8 cellular contexts compared by ENCODE assay signal in the genomic region with DNA sequence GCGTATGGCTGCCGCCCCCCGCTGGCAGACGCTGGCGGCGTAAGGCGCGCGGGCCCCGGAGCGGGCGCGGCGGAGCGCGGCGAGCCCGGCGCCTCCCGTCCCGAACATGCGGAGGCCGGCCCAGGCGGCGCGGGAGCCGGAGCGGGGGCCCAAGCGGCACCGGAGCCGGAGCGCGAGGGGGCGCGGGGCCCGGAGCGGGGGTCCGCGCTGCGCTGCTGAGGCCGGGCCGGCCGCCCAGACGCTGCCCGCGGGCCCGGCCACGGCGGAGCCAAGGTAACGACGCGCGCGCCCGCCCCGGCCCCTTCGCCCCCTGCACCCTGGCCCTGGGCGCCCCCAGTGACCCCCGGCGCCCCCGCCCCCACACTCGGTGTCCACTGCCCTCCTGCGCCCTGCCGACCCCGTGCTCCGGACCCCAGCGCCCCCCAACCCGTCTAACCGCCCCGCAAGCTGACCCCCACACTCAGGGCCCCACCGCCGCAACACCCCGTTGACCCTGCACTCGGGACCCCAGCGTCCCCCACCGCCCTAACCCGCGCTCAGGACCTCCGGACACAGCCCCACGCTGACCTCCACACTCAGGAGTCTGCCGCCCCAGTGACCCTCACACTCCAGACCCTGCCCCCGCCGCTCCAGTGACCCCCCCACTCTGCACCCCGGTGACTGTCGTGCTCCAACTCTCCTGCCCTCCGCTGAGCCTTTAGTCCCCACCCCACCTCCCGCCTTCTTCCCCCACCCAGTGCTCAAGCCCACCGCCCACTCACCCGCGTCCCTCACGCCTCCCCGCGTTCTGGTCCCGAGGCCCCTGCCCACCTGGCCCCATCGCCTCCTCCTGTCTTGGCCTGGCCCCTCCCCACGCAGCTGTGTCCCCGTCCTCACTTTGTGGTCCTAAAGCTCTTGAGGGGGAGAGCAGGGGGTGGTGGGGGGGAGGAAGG. TPM values are rescaled to one million over a fixed set of nuclear protein-coding genes. Genes with fewer than 3 reads are reported as not detected.
DNase-seq lines count a peak whose midpoint lies in the region; ATAC-seq and TF ChIP-seq lines count a peak whose summit lies in the region.

TSS of gene CSNK1G2 (plus strand) at position 27 of the 932 bp plus-strand sequence. CDS start 28,601 bp downstream, outside the sequence.

- H3K36me3 ChIP-seq in body of pancreas (replicated peaks in 1 of 2; ENCODE audit: insufficient read depth in 1 of 2, low read depth in 2 of 2) = no peaks in the 10 kb centered on the region

- peak within 1 kb of the TSS; percentile 75 to 97 (median 86) for H3K27ac ChIP-seq in body of pancreas

- H3K27me3 Mint-ChIP-seq in activated CD4-positive, alpha-beta T cell treated with anti-CD3 and anti-CD28 coated beads for 36 hours = no peaks in the 10 kb centered on the region

- peaks cover 30% of the 10 kb centered on the region for H3K4me1 Mint-ChIP-seq in activated CD4-positive, alpha-beta T cell treated with anti-CD3 and anti-CD28 coated beads for 36 hours

- no peaks in the 10 kb centered on the region for H3K9me3 Mint-ChIP-seq in activated CD4-positive, alpha-beta T cell treated with anti-CD3 and anti-CD28 coated beads for 36 hours (ENCODE audit: low read depth)

- POLR2A ChIA-PET in activated CD4-positive, alpha-beta T cell treated with anti-CD3 and anti-CD28 coated beads for 36 hours (lab: Charles Lee) = no interaction called here

- intact Hi-C loops in activated CD4-positive, alpha-beta T cell treated with anti-CD3 and anti-CD28 coated beads for 36 hours (cut with DNase I, micrococcal nuclease) = loop anchor here in 1 of 2 experiments (1.0 to 2.0 kb wide), 7 partner anchors 73 to 843 kb away; partner anchors contain the start of genes ATP8B3, BTBD2, IZUMO4 and MOB3A
- intact Hi-C loops in body of pancreas (cut with DNase I) (no loop called here), left colon (cut with DNase I, micrococcal nuclease) (no loop called here)

- H3K4me3 Mint-ChIP-seq in activated CD4-positive, alpha-beta T cell treated with anti-CD3 and anti-CD28 coated beads for 36 hours = peak within 1 kb of the TSS; percentile 93

- TF ChIP-seq POLR2A in body of pancreas (IDR thresholded peaks at IDR 0.05) = no peak

- H3K9me3 ChIP-seq in body of pancreas = no peaks in the 10 kb centered on the region

- CTCF ChIA-PET in activated CD4-positive, alpha-beta T cell treated with anti-CD3 and anti-CD28 coated beads for 36 hours (lab: Charles Lee) = no interaction called here

- H3K4me1 ChIP-seq in body of pancreas = peaks cover 33% of the 10 kb centered on the region

- DNase-seq in activated CD4-positive, alpha-beta T cell treated with anti-CD3 and anti-CD28 coated beads for 36 hours = no peak
- DNase-seq in activated CD4-positive, alpha-beta T cell treated with anti-CD3 and anti-CD28 coated beads for 1 hour = no peak
- DNase-seq in LHCN-M2 (ENCODE audit: low read depth) (no peak), body of pancreas (peak in 1 of 4 donors; percentile 37), left colon (peak; percentile 47 to 54), NCI-H1694 treated with DMSO at 0.1 percent for 48 hours (lab: John Stamatoyannopoulos, UW) (no peak), glomerular visceral epithelial cell (ENCODE audit: extremely low spot score) (no peak)

- WGBS in body of pancreas, 2 donors = 0% methylated on average over 6 to 81 of the region's 97 CpGs

- TF ChIP-seq CTCF in body of pancreas (IDR thresholded peaks at IDR 0.05) (peak in 3 of 7 experiments; percentile 31 to 69 (median 64)), subcutaneous adipose tissue (IDR thresholded peaks at IDR 0.05; ENCODE audit: low read depth) (no peak)

- peak within 1 kb of the TSS; percentile 91 for H3K27ac Mint-ChIP-seq in activated CD4-positive, alpha-beta T cell treated with anti-CD3 and anti-CD28 coated beads for 36 hours

- H3K27me3 ChIP-seq in body of pancreas = no peaks in the 10 kb centered on the region

- peak within 1 kb of the TSS; percentile 52 to 72 for H3K4me3 ChIP-seq in body of pancreas

- ATAC-seq in activated CD4-positive, alpha-beta T cell treated with anti-CD3 and anti-CD28 coated beads for 36 hours = peak; percentile 55
- ATAC-seq in body of pancreas (peak; percentile 9), left colon (peak; percentile 3)

- peaks cover 5% of the 10 kb centered on the region for H3K36me3 Mint-ChIP-seq in activated CD4-positive, alpha-beta T cell treated with anti-CD3 and anti-CD28 coated beads for 36 hours (ENCODE audit: low read depth)

RNA-seq across cellular contexts. Expression of gene CSNK1G2, which starts in this region (rescaled TPM):
- total RNA-seq in activated CD4-positive, alpha-beta T cell treated with anti-CD3 and anti-CD28 coated beads for 36 hours = 10 to 100 TPM; 56.0 to 78.1 TPM
- 96.0 and 103 TPM in 2 replicates for total RNA-seq in LHCN-M2 (2014; rRNA removed)
- 50.1 TPM for polyA plus RNA-seq in LHCN-M2 (2012)
- total RNA-seq in body of pancreas = 10 to 100 TPM; 35.3 to 65.6 TPM
- total RNA-seq in left colon = 10 to 100 TPM; 51.4 to 74.1 TPM
- total RNA-seq in subcutaneous adipose tissue = 10 to 100 TPM; 17.3 to 50.9 (median 26.2) TPM

Comparison
In these comparisons a context has a peak if more than half of its experiments do, and no peak if none do; other contexts are left out.
1. ATAC-seq: peak in every context shown above with its lines; median percentile 55 in activated CD4-positive, alpha-beta T cell treated with anti-CD3 and anti-CD28 coated beads for 36 hours; 9 in body of pancreas; 3 in left colon.
2. DNase-seq: peak in left colon (2 of 2); none in activated CD4-positive, alpha-beta T cell treated with anti-CD3 and anti-CD28 coated beads for 36 hours (single experiment), activated CD4-positive, alpha-beta T cell treated with anti-CD3 and anti-CD28 coated beads for 1 hour (single experiment), LHCN-M2 (single experiment), NCI-H1694 treated with DMSO at 0.1 percent for 48 hours (single experiment) and glomerular visceral epithelial cell (single experiment).